ENCODE assay signal across 8 cellular contexts in genomic region chrX:108439961-108440696, GRCh38. TPM values are rescaled to one million over a fixed set of nuclear protein-coding genes. Genes with fewer than 3 reads are reported as not detected.
A peak's percentile ranks its signal among the peaks of the same experiment; 100 is the strongest.
DNase-seq lines count a peak whose midpoint lies in the region; ATAC-seq lines count a peak whose summit lies in the region.

No MANE protein-coding gene starts in this region.

- H3K27me3 ChIP-seq in ectodermal cell (ENCODE audit: control insufficient read depth, insufficient read depth, low read length, poor library complexity, severe bottlenecking) (no peaks in the 10 kb centered on the region), mucosa of stomach (ENCODE audit: control insufficient read depth, insufficient read depth, low read length) (no peaks in the 10 kb centered on the region)

- H3K4me3 ChIP-seq in ectodermal cell (ENCODE audit: insufficient read depth, low read depth, low read length) (peak overlapping the region; percentile 63), mucosa of stomach (ENCODE audit: low read length) (peak overlapping the region; percentile 22)

- WGBS in ectodermal cell, 2 experiments, result 0% methylated on average over 16 to 21 of the region's 25 CpGs

- peak overlapping the region; percentile 61 for H3K9ac ChIP-seq in mucosa of stomach (ENCODE audit: low read length)

- DNase-seq in AG20443 (ENCODE audit: low spot score), result peak; percentile 24
- DNase-seq in M059J (ENCODE audit: low read depth), result peak; percentile 17
- no peak for DNase-seq in RKO (ENCODE audit: low spot score)
- DNase-seq in activated CD4-positive, CD25-positive, alpha-beta regulatory T cell (lab: John Stamatoyannopoulos, UW), result no peak

- H3K9me3 ChIP-seq in ectodermal cell (ENCODE audit: control insufficient read depth, low read length), result no peaks in the 10 kb centered on the region
- H3K9me3 ChIP-seq in mucosa of stomach (ENCODE audit: control insufficient read depth, low read length), result no peaks in the 10 kb centered on the region

- H3K36me3 ChIP-seq in ectodermal cell (ENCODE audit: control insufficient read depth, insufficient read depth, low read length) (no peaks in the 10 kb centered on the region), mucosa of stomach (ENCODE audit: control insufficient read depth, insufficient read depth, low read length) (no peaks in the 10 kb centered on the region)

- no peaks in the 10 kb centered on the region for H3K4me1 ChIP-seq in ectodermal cell (ENCODE audit: control insufficient read depth, insufficient read depth, low read length)
- no peaks in the 10 kb centered on the region for H3K4me1 ChIP-seq in mucosa of stomach (ENCODE audit: control insufficient read depth, insufficient read depth, low read length)

- H3K27ac ChIP-seq in ectodermal cell (ENCODE audit: insufficient read depth, low read depth, low read length, poor library complexity, severe bottlenecking), result peak overlapping the region; percentile 61

- ATAC-seq in HG02852 (IDR thresholded peaks at IDR 0.05; ENCODE audit: unreplicated experiment) (no peak), GM19395 (IDR thresholded peaks at IDR 0.05; ENCODE audit: unreplicated experiment) (no peak)

RNA-seq across cellular contexts. Expression of gene COL4A5, which starts 0.5 kb away (rescaled TPM):
- total RNA-seq in M059J (2014; rRNA removed; shearing (Covaris generic)), result 2.2 and 7.2 TPM in 2 replicates
- polyA plus RNA-seq in ectodermal cell (2013, experiment 1 of 4), result 76.8 TPM
- polyA plus RNA-seq in ectodermal cell (2013, experiment 2 of 4), result 88.5 TPM
- 53.0 TPM for polyA plus RNA-seq in ectodermal cell (2013, experiment 3 of 4)
- polyA plus RNA-seq in ectodermal cell (2013, experiment 4 of 4), result 59.6 TPM

RNA-seq across cellular contexts. Expression of gene COL4A6, which starts 1.9 kb away (rescaled TPM):
- total RNA-seq in M059J (2014; rRNA removed; shearing (Covaris generic)), result 0.47 and 0.94 TPM in 2 replicates
- polyA plus RNA-seq in ectodermal cell (2013, experiment 1 of 4), result 49.3 TPM
- polyA plus RNA-seq in ectodermal cell (2013, experiment 2 of 4), result 49.5 TPM
- polyA plus RNA-seq in ectodermal cell (2013, experiment 3 of 4), result 28.9 TPM
- polyA plus RNA-seq in ectodermal cell (2013, experiment 4 of 4), result 35.5 TPM

Comparison
In these comparisons a context has a peak if more than half of its experiments do, and no peak if none do; other contexts are left out.
1. DNase-seq: peak in AG20443 (single experiment) and M059J (single experiment); none in RKO (single experiment) and activated CD4-positive, CD25-positive, alpha-beta regulatory T cell (0 of 4).